ENCODE assay signal across 8 cellular contexts in the genomic region with DNA sequence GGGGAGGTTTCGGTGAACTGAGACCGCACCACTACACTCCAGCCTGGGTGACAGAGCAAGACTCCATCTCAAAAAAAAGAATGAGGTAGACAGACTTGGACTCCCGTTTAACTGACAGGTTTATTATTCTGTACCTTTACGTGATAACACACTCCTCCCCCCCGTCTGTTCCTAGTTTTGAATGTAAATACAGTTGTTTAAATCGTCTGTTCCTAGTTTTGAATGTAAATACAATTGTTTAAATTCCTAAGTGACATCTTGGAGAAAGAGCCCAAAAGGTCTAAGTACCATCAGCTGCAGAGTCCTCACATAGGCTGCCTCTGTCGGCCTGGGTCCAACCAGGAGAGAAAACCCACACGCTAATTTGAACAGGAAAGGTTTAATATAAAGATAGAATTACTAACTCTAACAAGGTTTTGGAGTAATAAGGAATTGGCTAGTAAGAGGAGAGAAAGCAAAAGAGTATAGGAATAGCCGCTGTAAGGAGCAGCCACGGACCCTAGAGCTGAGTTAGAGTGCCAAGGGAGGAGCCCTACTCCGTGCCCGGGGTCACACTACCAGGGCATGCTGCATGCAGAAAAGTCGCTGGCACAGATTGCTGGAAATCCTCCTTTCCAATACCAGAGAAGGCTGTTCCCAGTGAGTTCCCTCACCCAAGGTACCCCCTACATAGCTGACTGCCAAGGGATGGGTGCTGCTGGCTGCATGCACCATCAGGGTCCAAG.
DNase-seq lines count a peak whose midpoint lies in the region; ATAC-seq and TF ChIP-seq lines count a peak whose summit lies in the region.

No MANE protein-coding gene starts in this region.

- intact Hi-C loops in heart left ventricle (cut with DNase I) (loop anchor here in 8 of 10 donors (1.0 to 10.0 kb wide), 6 partner anchors 28 to 101 kb away; a partner anchor contains a TSS), thyroid gland (cut with DNase I) (no loop called here)

- H3K9ac ChIP-seq in HUES48 (ENCODE audit: low read depth, low read length): no peak overlapping the region

- H3K9me3 Mint-ChIP-seq in T-helper 1 cell treated with Interleukin-12 subunit alpha and Interleukin-12 subunit beta and Interleukin-4 antibody, amounts not matched to agents 30 μg/mL and 1 μg/mL, for 36 hours: no peaks in the 10 kb centered on the region

- no peaks in the 10 kb centered on the region for H3K27me3 Mint-ChIP-seq in T-helper 1 cell treated with Interleukin-12 subunit alpha and Interleukin-12 subunit beta and Interleukin-4 antibody, amounts not matched to agents 30 μg/mL and 1 μg/mL, for 36 hours (ENCODE audit: low read depth)

- H3K27ac ChIP-seq in HUES48 (ENCODE audit: low read depth, low read length) (peak overlapping the region; percentile 61), heart left ventricle (peak overlapping the region in 11 of 12 donors; percentile 15 to 92 (median 84)), thyroid gland (peak overlapping the region in 2 of 3 donors; percentile 39 to 83)

- TF ChIP-seq CTCF in heart left ventricle (IDR thresholded peaks at IDR 0.05) (no peak), thyroid gland (IDR thresholded peaks at IDR 0.05) (no peak)

- H3K36me3 Mint-ChIP-seq in T-helper 1 cell treated with Interleukin-12 subunit alpha and Interleukin-12 subunit beta and Interleukin-4 antibody, amounts not matched to agents 30 μg/mL and 1 μg/mL, for 36 hours (ENCODE audit: low read depth): peaks cover 5% of the 10 kb centered on the region

- peak overlapping the region; percentile 13 for H3K27ac Mint-ChIP-seq in T-helper 1 cell treated with Interleukin-12 subunit alpha and Interleukin-12 subunit beta and Interleukin-4 antibody, amounts not matched to agents 30 μg/mL and 1 μg/mL, for 36 hours

- H3K4me1 ChIP-seq in HUES48 (ENCODE audit: control insufficient read depth, insufficient read depth, low read length) (peaks cover 26% of the 10 kb centered on the region), heart left ventricle (peaks cover 5 to 91% (median 60%) of the 10 kb centered on the region in 12 donors), thyroid gland (peaks cover 51 to 80% of the 10 kb centered on the region in 2 donors)

- H3K4me3 Mint-ChIP-seq in T-helper 1 cell treated with Interleukin-12 subunit alpha and Interleukin-12 subunit beta and Interleukin-4 antibody, amounts not matched to agents 30 μg/mL and 1 μg/mL, for 36 hours: no peak overlapping the region

- H3K36me3 ChIP-seq in HUES48 (ENCODE audit: control insufficient read depth, insufficient read depth, low read length) (no peaks in the 10 kb centered on the region), heart left ventricle (no peaks in the 10 kb centered on the region), thyroid gland (no peaks in the 10 kb centered on the region)

- H3K4me3 ChIP-seq in HUES48 (ENCODE audit: low read depth, low read length) (no peak overlapping the region), heart left ventricle (no peak overlapping the region), thyroid gland (replicated peaks in 1 of 3) (no peak overlapping the region)

- peak in 2 of 4 donors; percentile 1 to 10 for ATAC-seq in heart left ventricle

- H3K9me3 ChIP-seq in HUES48 (ENCODE audit: control insufficient read depth, insufficient read depth, low read length) (no peaks in the 10 kb centered on the region), heart left ventricle (no peaks in the 10 kb centered on the region), thyroid gland (no peaks in the 10 kb centered on the region)

- H3K27me3 ChIP-seq in HUES48 (ENCODE audit: control insufficient read depth, insufficient read depth, low read length): no peaks in the 10 kb centered on the region
- H3K27me3 ChIP-seq in heart left ventricle: no peaks in the 10 kb centered on the region
- H3K27me3 ChIP-seq in thyroid gland: no peaks in the 10 kb centered on the region

- 61 to 70% (median 66%) methylated on average over 13 of the region's 13 CpGs for WGBS in heart left ventricle, 4 donors
- WGBS in thyroid gland, 2 donors: 80 to 83% methylated on average over 13 of the region's 13 CpGs

- TF ChIP-seq POLR2A in heart left ventricle (IDR thresholded peaks at IDR 0.05) (no peak), thyroid gland (IDR thresholded peaks at IDR 0.05) (no peak)

- peaks cover 52% of the 10 kb centered on the region for H3K4me1 Mint-ChIP-seq in T-helper 1 cell treated with Interleukin-12 subunit alpha and Interleukin-12 subunit beta and Interleukin-4 antibody, amounts not matched to agents 30 μg/mL and 1 μg/mL, for 36 hours (ENCODE audit: low read depth)

- DNase-seq in T-helper 1 cell (no peak), heart left ventricle (no peak), thyroid gland (no peak), NCI-H128 (lab: John Stamatoyannopoulos, UW; ENCODE audit: unreplicated experiment) (no peak), hepatic stellate cell (ENCODE audit: low spot score) (no peak), NCI-H1092 treated with DMSO at 0.1 percent for 48 hours (lab: John Stamatoyannopoulos, UW) (no peak)
